ENCODE assay signal across 9 cellular contexts in the genomic region with DNA sequence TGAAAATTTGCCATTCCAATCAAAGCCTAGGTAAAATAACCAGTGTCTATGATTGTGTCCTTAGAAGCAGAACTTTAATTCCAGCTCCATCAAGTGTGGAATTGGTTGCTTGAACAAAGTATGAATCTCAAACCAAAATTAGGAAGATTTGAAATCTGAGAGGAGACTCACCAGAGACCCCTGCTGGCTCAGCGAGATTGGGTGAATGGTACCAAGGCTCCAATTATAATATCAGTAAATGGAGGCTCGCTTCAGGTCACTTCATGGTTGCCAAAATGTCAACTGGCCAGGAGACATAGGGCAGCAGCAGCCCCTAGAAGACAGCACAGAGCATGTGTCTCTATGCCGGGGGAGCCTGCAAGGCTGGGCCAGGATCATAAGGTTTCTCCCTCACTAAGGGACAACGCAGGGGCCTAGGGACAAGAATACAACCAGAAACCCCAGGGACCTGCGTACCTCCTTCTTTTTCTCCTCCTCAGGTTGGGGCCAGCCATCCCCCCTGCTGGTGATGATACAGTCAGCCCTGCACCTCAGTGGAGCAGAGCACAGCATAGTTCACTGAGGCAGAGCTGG. TPM values are rescaled to one million over a fixed set of nuclear protein-coding genes. Genes with fewer than 3 reads are reported as not detected.
DNase-seq lines count a peak whose midpoint lies in the region; ATAC-seq and TF ChIP-seq lines count a peak whose summit lies in the region.
"Had no signal": no experiment of that assay in that cellular context is flagged by ENCODE, and none has a peak within 500 bp of the region (broad histone marks: within the 10 kb centered on the region; RNA-seq: fewer than 3 reads in every experiment).

No MANE protein-coding gene starts in this region.

- no peak overlapping the region for H3K9ac ChIP-seq in parathyroid adenoma

- no peaks in the 10 kb centered on the region for H3K79me2 ChIP-seq in parathyroid adenoma

- H3K4me1 ChIP-seq in Peyer's patch: no peaks in the 10 kb centered on the region
- no peaks in the 10 kb centered on the region for H3K4me1 ChIP-seq in parathyroid adenoma

- ATAC-seq in HG02973 (IDR thresholded peaks at IDR 0.05; ENCODE audit: unreplicated experiment) (no peak), HG03457 (IDR thresholded peaks at IDR 0.05; ENCODE audit: unreplicated experiment) (no peak)

- H3K4me3 ChIP-seq in GM12865 (ENCODE audit: low read depth, low read length) (no peak overlapping the region), Peyer's patch (no peak overlapping the region), parathyroid adenoma (ENCODE audit: low read depth, low read length) (no peak overlapping the region)
- H3K4me3 ChIP-seq: thoracic aorta had no signal

- no peak overlapping the region for H2AFZ ChIP-seq in parathyroid adenoma

- DNase-seq in GM12865 (ENCODE audit: low read depth): peak; percentile 32
- peak in 2 of 3 donors; percentile 38 to 64 for DNase-seq in Peyer's patch
- peak; percentile 7 for DNase-seq in cerebellar cortex (ENCODE audit: low spot score)
- DNase-seq in DMS53 (lab: John Stamatoyannopoulos, UW): no peak
- DNase-seq in NCI-H1417 (lab: John Stamatoyannopoulos, UW): no peak

- H3K4me2 ChIP-seq in parathyroid adenoma (ENCODE audit: low read length): no peak overlapping the region

- H3K27ac ChIP-seq in Peyer's patch: no peak overlapping the region
- no peak overlapping the region for H3K27ac ChIP-seq in parathyroid adenoma
- H3K27ac ChIP-seq: thoracic aorta had no signal

- H3K9me3 ChIP-seq in Peyer's patch (no peaks in the 10 kb centered on the region), parathyroid adenoma (ENCODE audit: control insufficient read depth, low read length) (no peaks in the 10 kb centered on the region)
- H3K9me3 ChIP-seq: thoracic aorta had no signal

- H3K27me3 ChIP-seq in Peyer's patch (no peaks in the 10 kb centered on the region), parathyroid adenoma (ENCODE audit: control insufficient read depth, insufficient read depth, low read length) (no peaks in the 10 kb centered on the region)

- H3K36me3 ChIP-seq in Peyer's patch: peaks cover 0 to 4% (median 0%) of the 10 kb centered on the region in 3 donors
- no peaks in the 10 kb centered on the region for H3K36me3 ChIP-seq in parathyroid adenoma (ENCODE audit: control insufficient read depth, insufficient read depth, low read length)

- TF ChIP-seq CTCF in GM12865 (IDR thresholded peaks at IDR 0.05; ENCODE audit: insufficient read depth, low read depth, low read length, missing control alignments): peak; percentile 55
- TF ChIP-seq CTCF in Peyer's patch (IDR thresholded peaks at IDR 0.05): peak in 4 of 6 experiments; percentile 26 to 46 (median 35)
- peak; percentile 25 for TF ChIP-seq CTCF in parathyroid adenoma (IDR thresholded peaks at IDR 0.05)

- TF ChIP-seq POLR2A in Peyer's patch (IDR thresholded peaks at IDR 0.05): no peak

RNA-seq across cellular contexts. Expression of gene RBL1, which starts 14.0 kb away (rescaled TPM):
- total RNA-seq in Peyer's patch: 10 to 100 TPM in 1 of 4 donors, 1 to 10 TPM in 3; 5.8 to 33.8 (median 5.9) TPM

Comparison
In these comparisons a context has a peak if more than half of its experiments do, and no peak if none do; other contexts are left out.
1. DNase-seq: peak in GM12865 (single experiment), Peyer's patch (2 of 3) and cerebellar cortex (single experiment); none in DMS53 (single experiment) and NCI-H1417 (0 of 3).
2. Peak in every context shown above with its lines, with median percentiles within 50 percentile points of each other: CTCF ChIP-seq.